In the genomic region with DNA sequence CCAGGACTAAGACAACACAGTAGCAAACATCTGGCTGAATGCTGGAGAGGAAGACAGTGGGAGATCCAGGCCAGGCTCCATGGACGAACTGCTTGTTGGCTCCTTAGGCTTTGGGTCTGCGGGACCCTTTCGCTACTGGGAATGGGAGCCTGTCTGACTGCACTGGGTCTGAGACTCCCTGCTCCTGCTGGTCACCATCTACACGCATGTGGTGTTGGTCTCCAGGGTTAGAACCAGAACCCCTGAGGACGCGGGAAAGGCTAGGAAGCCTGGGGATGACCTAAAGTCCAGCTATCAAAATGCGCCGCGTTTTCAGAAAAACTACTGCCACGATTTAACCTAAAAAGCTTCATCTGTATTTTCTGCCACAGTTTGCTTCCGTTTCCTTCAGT, we compare ENCODE assay signal across 8 cellular contexts. TPM values are rescaled to one million over a fixed set of nuclear protein-coding genes. Genes with fewer than 3 reads are reported as not detected.
DNase-seq lines count a peak whose midpoint lies in the region; TF ChIP-seq lines count a peak whose summit lies in the region.

No MANE protein-coding gene starts in this region.

- H4K20me1 ChIP-seq in fibroblast of lung (ENCODE audit: control insufficient read depth, extremely low read depth, insufficient read depth, low read length), result peaks cover 3% of the 10 kb centered on the region

- H3K4me1 ChIP-seq in Caco-2 (peaks cover 6% of the 10 kb centered on the region), SJSA1 (replicated peaks) (peaks cover 21% of the 10 kb centered on the region), fibroblast of lung (ENCODE audit: control insufficient read depth, extremely low read depth, insufficient read depth, low read length) (no peaks in the 10 kb centered on the region)

- H3K9me3 ChIP-seq in Caco-2 (no peaks in the 10 kb centered on the region), SJSA1 (replicated peaks) (no peaks in the 10 kb centered on the region), fibroblast of lung (ENCODE audit: control insufficient read depth, insufficient read depth, low read depth, low read length) (no peaks in the 10 kb centered on the region)

- H3K27ac Mint-ChIP-seq in Caco-2 (ENCODE audit: unreplicated experiment) (peak overlapping the region; percentile 91), progenitor cell of endocrine pancreas (peak overlapping the region; percentile 99)

- peak overlapping the region; percentile 85 for H3K4me2 ChIP-seq in fibroblast of lung (ENCODE audit: extremely low read depth, insufficient read depth, low read length)

- DNase-seq in Caco-2 (peak; percentile 40 to 41), SJSA1 (ENCODE audit: low read depth in 1 of 2, low spot score in 2 of 2) (no peak), fibroblast of lung (ENCODE audit: low read depth in 2 of 2) (no peak), progenitor cell of endocrine pancreas (ENCODE audit: low spot score, unreplicated experiment) (no peak), GM13976 (ENCODE audit: low spot score) (no peak), NCI-H524 treated with DMSO at 0.1 percent for 48 hours (lab: John Stamatoyannopoulos, UW) (no peak), mesenteric fat pad (ENCODE audit: low spot score) (no peak)
- DNase-seq in activated CD8-positive, alpha-beta memory T cell treated with anti-CD3 and anti-CD28 coated beads, Interleukin-2, amount 50 U/mL, for 48 hours, result no peak

- H3K27me3 Mint-ChIP-seq in Caco-2 (ENCODE audit: insufficient read depth, unreplicated experiment) (no peaks in the 10 kb centered on the region), progenitor cell of endocrine pancreas (peaks cover 9% of the 10 kb centered on the region)

- POLR2A ChIA-PET in Caco-2 (lab: Charles Lee), result interaction anchor here (0.6 to 1.2 kb wide), 3 partner anchors 16 to 64 kb away, joined by 3 to 4 read pairs (median 3); no protein-coding TSS in a partner anchor

- H3K27me3 ChIP-seq in Caco-2 (replicated peaks; ENCODE audit: control insufficient read depth, insufficient read depth, low read length) (no peaks in the 10 kb centered on the region), SJSA1 (replicated peaks) (no peaks in the 10 kb centered on the region), fibroblast of lung (ENCODE audit: control insufficient read depth, insufficient read depth, low read length) (no peaks in the 10 kb centered on the region)

- CTCF ChIA-PET in Caco-2 (lab: Charles Lee), result no interaction called here

- TF ChIP-seq CTCF in Caco-2 (IDR thresholded peaks at IDR 0.05; ENCODE audit: insufficient read depth in 1 of 2, low read depth in 1 of 2, low read length in 1 of 2, severe bottlenecking in 1 of 2, unreplicated experiment in 1 of 2), result no peak
- no peak for TF ChIP-seq CTCF in fibroblast of lung (conservative IDR thresholded peaks at IDR 0.05 in 1 of 2, IDR thresholded peaks at IDR 0.05 in 1 of 2; ENCODE audit: low read depth in 1 of 2, low read length in 2 of 2)
- no peak for TF ChIP-seq CTCF in progenitor cell of endocrine pancreas (IDR thresholded peaks at IDR 0.05; ENCODE audit: unreplicated experiment)
- TF ChIP-seq CTCF in GM13976 (IDR thresholded peaks at IDR 0.05; ENCODE audit: borderline replicate concordance, control extremely low read depth, extremely low read depth, insufficient read depth, missing control alignments), result no peak

- H2AFZ ChIP-seq in fibroblast of lung (ENCODE audit: low read length), result peak overlapping the region; percentile 79

- H3K4me3 Mint-ChIP-seq in Caco-2 (ENCODE audit: unreplicated experiment) (peak overlapping the region; percentile 93), progenitor cell of endocrine pancreas (ENCODE audit: low read depth) (peak overlapping the region; percentile 89)

- H3K36me3 ChIP-seq in Caco-2 (ENCODE audit: control insufficient read depth, insufficient read depth, low read length), result no peaks in the 10 kb centered on the region
- H3K36me3 ChIP-seq in SJSA1, result peaks cover 21% of the 10 kb centered on the region; the same call in 1 of the 2 replicates
- no peaks in the 10 kb centered on the region for H3K36me3 ChIP-seq in fibroblast of lung (ENCODE audit: control insufficient read depth, insufficient read depth, low read length)

- peaks cover 36% of the 10 kb centered on the region for H3K79me2 ChIP-seq in fibroblast of lung (ENCODE audit: control insufficient read depth, insufficient read depth, low read length)

- H3K9ac ChIP-seq in fibroblast of lung (ENCODE audit: insufficient read depth, low read length), result peak overlapping the region; percentile 87

- intact Hi-C loops in Caco-2 (cut with micrococcal nuclease; ENCODE audit: unreplicated experiment), result loop anchor here (2.0 kb wide), 1 partner anchor 57 kb away; no protein-coding TSS in a partner anchor

- H3K36me3 Mint-ChIP-seq in Caco-2 (ENCODE audit: insufficient read depth, unreplicated experiment) (peaks cover 33% of the 10 kb centered on the region), progenitor cell of endocrine pancreas (ENCODE audit: insufficient read depth) (peaks cover 7% of the 10 kb centered on the region)

- H3K9me3 Mint-ChIP-seq in Caco-2 (ENCODE audit: unreplicated experiment), result no peaks in the 10 kb centered on the region
- H3K9me3 Mint-ChIP-seq in progenitor cell of endocrine pancreas (ENCODE audit: low read depth), result no peaks in the 10 kb centered on the region

- in situ Hi-C loops in GM13976 (cut with MboI; ENCODE audit: low sequenced_read_pairs, unreplicated experiment), result no loop called here

- H3K4me1 Mint-ChIP-seq in Caco-2 (ENCODE audit: low read depth, unreplicated experiment) (peaks cover 15% of the 10 kb centered on the region), progenitor cell of endocrine pancreas (ENCODE audit: low read depth) (peaks cover 18% of the 10 kb centered on the region)

- H3K27ac ChIP-seq in SJSA1, result no peak overlapping the region
- peak overlapping the region; percentile 90 for H3K27ac ChIP-seq in fibroblast of lung (ENCODE audit: insufficient read depth, low read length)

- H3K4me3 ChIP-seq in Caco-2 (ENCODE audit: low read depth, low read length) (peak overlapping the region; percentile 80), SJSA1 (peak overlapping the region; percentile 77), fibroblast of lung (replicated peaks in 1 of 4; ENCODE audit: control extremely low read depth in 1 of 4, insufficient read depth in 1 of 4, low read depth in 3 of 4, low read length in 4 of 4) (peak overlapping the region; percentile 65 to 89 (median 70))

- BruUV-seq in Caco-2 (replicated peaks; lab: Mats Ljungman, UMichigan), result TSS peak; percentile 83

RNA-seq across cellular contexts. Expression of gene DNAJB6, which starts 0.8 kb away (rescaled TPM):
- 108 and 113 TPM in 2 replicates for total RNA-seq in Caco-2 (2022)
- 178 and 179 TPM in 2 replicates for total RNA-seq in SJSA1 (2014; rRNA removed; shearing (Covaris generic))
- total RNA-seq in fibroblast of lung, result 84.5 and 86.2 TPM in 2 replicates
- 98.7 and 117 TPM in 2 replicates for polyA plus RNA-seq in fibroblast of lung
- polyA plus RNA-seq in fibroblast of lung (2012), result 89.2 and 106 TPM in 2 replicates
- 20.5 and 29.9 TPM in 2 replicates for polyA minus RNA-seq in fibroblast of lung (ENCODE audit: low replicate concordance)
- total RNA-seq in progenitor cell of endocrine pancreas, result 117 and 119 TPM in 2 replicates
- 110 TPM for total RNA-seq in mesenteric fat pad

Comparison
In these comparisons a context has a peak if more than half of its experiments do, and no peak if none do; other contexts are left out.
1. DNase-seq: peak in Caco-2 (2 of 2); none in SJSA1 (0 of 2), fibroblast of lung (0 of 2), progenitor cell of endocrine pancreas (single experiment), GM13976 (single experiment), NCI-H524 treated with DMSO at 0.1 percent for 48 hours (single experiment), activated CD8-positive, alpha-beta memory T cell treated with anti-CD3 and anti-CD28 coated beads, Interleukin-2, amount 50 U/mL, for 48 hours (single experiment) and mesenteric fat pad (single experiment).
2. Peak in every context shown above with its lines, with median percentiles within 50 percentile points of each other: H3K4me3 ChIP-seq.